ENCODE assay signal across 15 cellular contexts in genomic region chr1:41827991-41828570, GRCh38.
DNase-seq lines count a peak whose midpoint lies in the region; ATAC-seq and TF ChIP-seq lines count a peak whose summit lies in the region.
"Had no signal": no experiment of that assay in that cellular context is flagged by ENCODE, and none has a peak within 500 bp of the region (broad histone marks: within the 10 kb centered on the region; RNA-seq: fewer than 3 reads in every experiment).

No MANE protein-coding gene starts in this region.

- no peak overlapping the region for H3K4me2 ChIP-seq in neural progenitor cell
- H3K4me2 ChIP-seq: A549 had no signal

- peaks cover 11% of the 10 kb centered on the region for H3F3A ChIP-seq in neural progenitor cell (ENCODE audit: low read depth)

- H3K27me3 Mint-ChIP-seq in activated naive CD4-positive, alpha-beta T cell treated with anti-CD3 and anti-CD28 coated beads, Interleukin-2, amount 10 ng/mL, durations not matched to agents 7 days and 5 days, result peaks cover 8% of the 10 kb centered on the region
- H3K27me3 Mint-ChIP-seq in neural progenitor cell (ENCODE audit: insufficient read depth, low read depth), result peaks cover 3% of the 10 kb centered on the region

- H3K4me1 ChIP-seq in left ventricle myocardium inferior, result peaks cover 29% of the 10 kb centered on the region
- peaks cover 28% of the 10 kb centered on the region for H3K4me1 ChIP-seq in neural progenitor cell
- H3K4me1 ChIP-seq: A549 had no signal

- no peak overlapping the region for H3K9ac ChIP-seq in neural progenitor cell
- H3K9ac ChIP-seq: GM23248 had no signal

- no peaks in the 10 kb centered on the region for H3K9me3 Mint-ChIP-seq in activated naive CD4-positive, alpha-beta T cell treated with anti-CD3 and anti-CD28 coated beads, Interleukin-2, amount 10 ng/mL, durations not matched to agents 7 days and 5 days
- H3K9me3 Mint-ChIP-seq in neural progenitor cell, result no peaks in the 10 kb centered on the region

- peaks cover 3% of the 10 kb centered on the region for H3K4me1 Mint-ChIP-seq in activated naive CD4-positive, alpha-beta T cell treated with anti-CD3 and anti-CD28 coated beads, Interleukin-2, amount 10 ng/mL, durations not matched to agents 7 days and 5 days
- H3K4me1 Mint-ChIP-seq in neural progenitor cell, result peaks cover 16% of the 10 kb centered on the region

- H3K9me3 ChIP-seq in left ventricle myocardium inferior (replicated peaks), result no peaks in the 10 kb centered on the region
- H3K9me3 ChIP-seq in neural progenitor cell (ENCODE audit: low read depth), result no peaks in the 10 kb centered on the region
- H3K9me3 ChIP-seq: A549 had no signal

- DNase-seq in Right ventricle myocardium inferior (ENCODE audit: missing footprints) (no peak), left ventricle myocardium inferior (no peak), astrocyte of the spinal cord (ENCODE audit: low read depth, low spot score) (peak; percentile 42), fibroblast of villous mesenchyme (ENCODE audit: low read depth) (peak; percentile 68), stromal cell of bone marrow (ENCODE audit: low read depth) (peak; percentile 28), activated gamma-delta T cell treated with Interleukin-2 at 50 U/mL for 16 hours (no peak), neural progenitor cell (ENCODE audit: low spot score) (no peak)
- no peak for DNase-seq in activated naive CD4-positive, alpha-beta T cell treated with anti-CD3 and anti-CD28 coated beads, Interleukin-2, amount 10 ng/mL, durations not matched to agents 7 days and 5 days
- DNase-seq: DMS53, GM23248, NCI-H748 treated with DMSO at 0.1 percent for 48 hours, SHP77 treated with DMSO at 0.1 percent for 48 hours had no signal

- CTCF ChIA-PET in activated naive CD4-positive, alpha-beta T cell treated with anti-CD3 and anti-CD28 coated beads, Interleukin-2, amount 10 ng/mL, durations not matched to agents 7 days and 5 days (lab: Charles Lee), result no interaction called here

- no peak overlapping the region for H3K27ac ChIP-seq in left ventricle myocardium inferior (replicated peaks)
- H3K27ac ChIP-seq in neural progenitor cell, result no peak overlapping the region
- H3K27ac ChIP-seq: A549, GM23248 had no signal

- no peak overlapping the region for H3K4me3 Mint-ChIP-seq in activated naive CD4-positive, alpha-beta T cell treated with anti-CD3 and anti-CD28 coated beads, Interleukin-2, amount 10 ng/mL, durations not matched to agents 7 days and 5 days
- H3K4me3 Mint-ChIP-seq in neural progenitor cell, result no peak overlapping the region

- H3K36me3 ChIP-seq in left ventricle myocardium inferior, result no peaks in the 10 kb centered on the region
- H3K36me3 ChIP-seq in neural progenitor cell, result no peaks in the 10 kb centered on the region

- in situ Hi-C loops in astrocyte of the spinal cord (cut with HindIII; ENCODE audit: low sequenced_read_pairs), result no loop called here

- peak; percentile 53 for ATAC-seq in Right ventricle myocardium inferior
- ATAC-seq: A549, HCT116, K562 had no signal

- no peaks in the 10 kb centered on the region for H3K36me3 Mint-ChIP-seq in activated naive CD4-positive, alpha-beta T cell treated with anti-CD3 and anti-CD28 coated beads, Interleukin-2, amount 10 ng/mL, durations not matched to agents 7 days and 5 days
- H3K36me3 Mint-ChIP-seq in neural progenitor cell, result no peaks in the 10 kb centered on the region

- intact Hi-C loops in Right ventricle myocardium inferior (cut with DNase I) (no loop called here), left ventricle myocardium inferior (cut with micrococcal nuclease) (no loop called here)

- TF ChIP-seq CTCF in left ventricle myocardium inferior (IDR thresholded peaks at IDR 0.05; ENCODE audit: borderline replicate concordance), result no peak
- TF ChIP-seq CTCF in astrocyte of the spinal cord (IDR thresholded peaks at IDR 0.05; ENCODE audit: low read depth, low read length), result no peak
- TF ChIP-seq CTCF in fibroblast of villous mesenchyme (IDR thresholded peaks at IDR 0.05; ENCODE audit: insufficient read depth, low read depth, low read length), result no peak
- TF ChIP-seq CTCF in neural progenitor cell (IDR thresholded peaks at IDR 0.05), result no peak

- no peak overlapping the region for H3K27ac Mint-ChIP-seq in activated naive CD4-positive, alpha-beta T cell treated with anti-CD3 and anti-CD28 coated beads, Interleukin-2, amount 10 ng/mL, durations not matched to agents 7 days and 5 days
- no peak overlapping the region for H3K27ac Mint-ChIP-seq in neural progenitor cell

- no peak overlapping the region for H3K4me3 ChIP-seq in left ventricle myocardium inferior
- no peak overlapping the region for H3K4me3 ChIP-seq in astrocyte of the spinal cord (ENCODE audit: low read depth, low read length)
- no peak overlapping the region for H3K4me3 ChIP-seq in fibroblast of villous mesenchyme (ENCODE audit: low read depth, low read length)
- H3K4me3 ChIP-seq in neural progenitor cell, result no peak overlapping the region
- H3K4me3 ChIP-seq: A549, GM23248, K562 had no signal

- H3K79me2 ChIP-seq in neural progenitor cell (ENCODE audit: low read depth), result no peaks in the 10 kb centered on the region

- no peak overlapping the region for H2AFZ ChIP-seq in neural progenitor cell (replicated peaks)
- H2AFZ ChIP-seq: GM23248 had no signal

- H3K27me3 ChIP-seq in left ventricle myocardium inferior (ENCODE audit: low read depth) (no peaks in the 10 kb centered on the region), neural progenitor cell (no peaks in the 10 kb centered on the region)

- H4K20me1 ChIP-seq in neural progenitor cell (ENCODE audit: low read depth), result no peaks in the 10 kb centered on the region

Comparison
In these comparisons a context has a peak if more than half of its experiments do, and no peak if none do; other contexts are left out.
1. DNase-seq: peak in astrocyte of the spinal cord (single experiment), fibroblast of villous mesenchyme (single experiment) and stromal cell of bone marrow (single experiment); none in Right ventricle myocardium inferior (single experiment), left ventricle myocardium inferior (single experiment), activated gamma-delta T cell treated with Interleukin-2 at 50 U/mL for 16 hours (single experiment), activated naive CD4-positive, alpha-beta T cell treated with anti-CD3 and anti-CD28 coated beads, Interleukin-2, amount 10 ng/mL, durations not matched to agents 7 days and 5 days (single experiment) and neural progenitor cell (single experiment).